Comparison of ENCODE assay signal across 8 cellular contexts in genomic region chr6:28597217-28597835, GRCh38.
DNase-seq lines count a peak whose midpoint lies in the region; ATAC-seq and TF ChIP-seq lines count a peak whose summit lies in the region.

No MANE protein-coding gene starts in this region.

- TF ChIP-seq CTCF in AG04449 (IDR thresholded peaks at IDR 0.05; ENCODE audit: insufficient read depth, low read length, missing control alignments) (no peak), choroid plexus epithelial cell (conservative IDR thresholded peaks at IDR 0.05; ENCODE audit: low read depth, low read length) (no peak), osteocyte (IDR thresholded peaks at IDR 0.05) (no peak)

- ATAC-seq in HG03520 (IDR thresholded peaks at IDR 0.05; ENCODE audit: unreplicated experiment) = no peak
- ATAC-seq in HG02642 (IDR thresholded peaks at IDR 0.05; ENCODE audit: poor library complexity, unreplicated experiment) = no peak

- no peaks in the 10 kb centered on the region for H3K36me3 ChIP-seq in H7 (replicated peaks; ENCODE audit: control insufficient read depth, insufficient read depth, low read length)

- CTCF ChIA-PET in AG04449 (lab: Yijun Ruan, JAX) = no interaction called here

- peak overlapping the region; percentile 64 for H3K4me3 Mint-ChIP-seq in osteocyte (ENCODE audit: unreplicated experiment)

- DNase-seq in AG04449 (ENCODE audit: low read depth, low spot score) (no peak), H7 (peak; percentile 49), OCI-M1 (lab: John Stamatoyannopoulos, UW) (peak; percentile 96), choroid plexus epithelial cell (ENCODE audit: low read depth) (peak; percentile 72), osteocyte (ENCODE audit: extremely low spot score, unreplicated experiment) (no peak), hippocampal formation (lab: John Stamatoyannopoulos, UW) (no peak)

- peaks cover 27% of the 10 kb centered on the region for H3K27me3 Mint-ChIP-seq in osteocyte (ENCODE audit: unreplicated experiment)

- H3K4me1 Mint-ChIP-seq in osteocyte (ENCODE audit: unreplicated experiment) = peaks cover 5% of the 10 kb centered on the region

- H3K27me3 ChIP-seq in H7 (ENCODE audit: control insufficient read depth, insufficient read depth, low read length) = no peaks in the 10 kb centered on the region

- POLR2A ChIA-PET in AG04449 (lab: Yijun Ruan, JAX) = no interaction called here

- H3K27ac Mint-ChIP-seq in osteocyte (ENCODE audit: unreplicated experiment) = no peak overlapping the region

- H3K9me3 Mint-ChIP-seq in osteocyte (ENCODE audit: unreplicated experiment) = no peaks in the 10 kb centered on the region

- H3K4me3 ChIP-seq in AG04449 (ENCODE audit: low read depth, low read length) (peak overlapping the region; percentile 33), H7 (ENCODE audit: insufficient read depth, low read depth, low read length) (peak overlapping the region; percentile 54), choroid plexus epithelial cell (ENCODE audit: low read depth, low read length) (peak overlapping the region; percentile 46)

- no peaks in the 10 kb centered on the region for H3K36me3 Mint-ChIP-seq in osteocyte (ENCODE audit: unreplicated experiment)

Comparison
In these comparisons a context has a peak if more than half of its experiments do, and no peak if none do; other contexts are left out.
1. DNase-seq: peak in H7 (single experiment), OCI-M1 (single experiment) and choroid plexus epithelial cell (single experiment); none in AG04449 (single experiment), osteocyte (single experiment) and hippocampal formation (0 of 2).
2. Peak in every context shown above with its lines, with median percentiles within 50 percentile points of each other: H3K4me3 ChIP-seq.